In genomic region chr10:103648231-103648950, GRCh38 we compare ENCODE assay signal across 19 cellular contexts.
DNase-seq lines count a peak whose midpoint lies in the region; ATAC-seq and TF ChIP-seq lines count a peak whose summit lies in the region.
"Had no signal": no experiment of that assay in that cellular context is flagged by ENCODE, and none has a peak within 500 bp of the region (broad histone marks: within the 10 kb centered on the region; RNA-seq: fewer than 3 reads in every experiment).

No MANE protein-coding gene starts in this region.

- H2AFZ ChIP-seq in fibroblast of lung (ENCODE audit: low read length): no peak overlapping the region
- no peak overlapping the region for H2AFZ ChIP-seq in osteoblast (ENCODE audit: low read length)

- H3K9me3 Mint-ChIP-seq in WTC11: no peaks in the 10 kb centered on the region
- H3K9me3 Mint-ChIP-seq: activated naive CD4-positive, alpha-beta T cell treated with anti-CD3 and anti-CD28 coated beads, Interleukin-2, amount 50 U/mL, for 24 hours; CD4-positive, alpha-beta T cell; effector memory CD8-positive, alpha-beta T cell had no signal

- no peak overlapping the region for H3K9ac ChIP-seq in fibroblast of lung (ENCODE audit: insufficient read depth, low read length)

- H3K36me3 Mint-ChIP-seq in WTC11: peaks cover 2% of the 10 kb centered on the region; the same call in 1 of the 2 replicates
- H3K36me3 Mint-ChIP-seq: activated naive CD4-positive, alpha-beta T cell treated with anti-CD3 and anti-CD28 coated beads, Interleukin-2, amount 50 U/mL, for 24 hours had no signal

- no peak overlapping the region for H3K4me3 Mint-ChIP-seq in WTC11
- H3K4me3 Mint-ChIP-seq: activated naive CD4-positive, alpha-beta T cell treated with anti-CD3 and anti-CD28 coated beads, Interleukin-2, amount 50 U/mL, for 24 hours; CD4-positive, alpha-beta T cell; effector memory CD8-positive, alpha-beta T cell had no signal

- H3K27ac Mint-ChIP-seq in WTC11: peak overlapping the region; percentile 29; the same call in 1 of the 2 replicates
- H3K27ac Mint-ChIP-seq: activated naive CD4-positive, alpha-beta T cell treated with anti-CD3 and anti-CD28 coated beads, Interleukin-2, amount 50 U/mL, for 24 hours; CD4-positive, alpha-beta T cell; effector memory CD8-positive, alpha-beta T cell had no signal

- peak; percentile 17; the same call in 1 of the 2 replicates for ATAC-seq in WTC11
- no peak for ATAC-seq in HG03108 (IDR thresholded peaks at IDR 0.05; ENCODE audit: unreplicated experiment)
- ATAC-seq: activated CD4-positive, CD25-positive, alpha-beta regulatory T cell treated with anti-CD3 and anti-CD28 coated beads, Interleukin-2, amount 50 U/mL, for 24 hours; effector memory CD8-positive, alpha-beta T cell had no signal

- H3K27ac ChIP-seq in fibroblast of lung (ENCODE audit: insufficient read depth, low read length) (peak overlapping the region; percentile 68), osteoblast (ENCODE audit: low read depth, low read length) (peak overlapping the region; percentile 85), urinary bladder (ENCODE audit: low read depth) (peak overlapping the region; percentile 31)
- H3K27ac ChIP-seq: cardiac muscle cell had no signal

- H3K4me3 ChIP-seq in fibroblast of lung (replicated peaks in 1 of 4; ENCODE audit: control extremely low read depth in 1 of 4, insufficient read depth in 1 of 4, low read depth in 3 of 4, low read length in 4 of 4) (no peak overlapping the region), osteoblast (ENCODE audit: insufficient read depth, low read length) (peak overlapping the region; percentile 14), urinary bladder (ENCODE audit: low read depth, low read length) (no peak overlapping the region)
- H3K4me3 ChIP-seq: cardiac muscle cell, HAP-1 had no signal

- H3K4me2 ChIP-seq in fibroblast of lung (ENCODE audit: extremely low read depth, insufficient read depth, low read length): peak overlapping the region; percentile 66
- peak overlapping the region; percentile 39 for H3K4me2 ChIP-seq in osteoblast (ENCODE audit: insufficient read depth, low read length)

- H3K4me1 Mint-ChIP-seq in WTC11: peaks cover 59% of the 10 kb centered on the region
- H3K4me1 Mint-ChIP-seq: activated naive CD4-positive, alpha-beta T cell treated with anti-CD3 and anti-CD28 coated beads, Interleukin-2, amount 50 U/mL, for 24 hours had no signal

- TF ChIP-seq CTCF in WTC11 (IDR thresholded peaks at IDR 0.05) (no peak), fibroblast of lung (conservative IDR thresholded peaks at IDR 0.05 in 1 of 2, IDR thresholded peaks at IDR 0.05 in 1 of 2; ENCODE audit: low read depth in 1 of 2, low read length in 2 of 2) (no peak), osteoblast (IDR thresholded peaks at IDR 0.05; ENCODE audit: extremely low read depth, low read depth, low read length) (no peak)

- 25% methylated on average over 16 of the region's 16 CpGs for WGBS in urinary bladder

- POLR2A ChIA-PET in WTC11 (lab: Charles Lee): interaction anchor here (1.1 kb wide), 1 partner anchor 12 kb away, joined by 3 read pairs; no protein-coding TSS in a partner anchor

- H3K9me3 ChIP-seq in fibroblast of lung (ENCODE audit: control insufficient read depth, insufficient read depth, low read depth, low read length) (no peaks in the 10 kb centered on the region), osteoblast (ENCODE audit: low read depth, low read length) (no peaks in the 10 kb centered on the region)
- H3K9me3 ChIP-seq: HAP-1 had no signal

- H4K20me1 ChIP-seq in fibroblast of lung (ENCODE audit: control insufficient read depth, extremely low read depth, insufficient read depth, low read length) (peaks cover 4% of the 10 kb centered on the region), osteoblast (ENCODE audit: insufficient read depth, low read length) (peaks cover 50% of the 10 kb centered on the region)

- H3K79me2 ChIP-seq in fibroblast of lung (ENCODE audit: control insufficient read depth, insufficient read depth, low read length): peaks cover 68% of the 10 kb centered on the region
- H3K79me2 ChIP-seq in osteoblast (ENCODE audit: insufficient read depth, low read length): peaks cover 79% of the 10 kb centered on the region

- H3K27me3 ChIP-seq in fibroblast of lung (ENCODE audit: control insufficient read depth, insufficient read depth, low read length): no peaks in the 10 kb centered on the region
- H3K27me3 ChIP-seq in osteoblast (ENCODE audit: insufficient read depth, low read length): no peaks in the 10 kb centered on the region
- H3K27me3 ChIP-seq: cardiac muscle cell had no signal

- peaks cover 19% of the 10 kb centered on the region for H3K36me3 ChIP-seq in fibroblast of lung (ENCODE audit: control insufficient read depth, insufficient read depth, low read length)
- peaks cover 33% of the 10 kb centered on the region for H3K36me3 ChIP-seq in osteoblast (ENCODE audit: insufficient read depth, low read length)
- H3K36me3 ChIP-seq in urinary bladder (ENCODE audit: insufficient read depth): no peaks in the 10 kb centered on the region
- H3K36me3 ChIP-seq: HAP-1 had no signal

- H3K27me3 Mint-ChIP-seq in WTC11 (ENCODE audit: low read depth): no peaks in the 10 kb centered on the region
- H3K27me3 Mint-ChIP-seq: activated naive CD4-positive, alpha-beta T cell treated with anti-CD3 and anti-CD28 coated beads, Interleukin-2, amount 50 U/mL, for 24 hours; CD4-positive, alpha-beta T cell; effector memory CD8-positive, alpha-beta T cell had no signal

- H3K4me1 ChIP-seq in fibroblast of lung (ENCODE audit: control insufficient read depth, extremely low read depth, insufficient read depth, low read length) (peaks cover 58% of the 10 kb centered on the region), osteoblast (ENCODE audit: insufficient read depth, low read length) (peaks cover 79% of the 10 kb centered on the region), urinary bladder (ENCODE audit: insufficient read depth) (no peaks in the 10 kb centered on the region)
- H3K4me1 ChIP-seq: HAP-1 had no signal

- CTCF ChIA-PET in WTC11 (lab: Charles Lee): interaction anchor here (0.8 to 4.4 kb wide), 8 partner anchors 11 to 207 kb away, joined by 3 to 17 read pairs (median 4); partner anchors contain the start of gene SH3PXD2A

- DNase-seq in WTC11 (ENCODE audit: low spot score) (peak; percentile 23), fibroblast of lung (ENCODE audit: low read depth in 2 of 2) (peak; percentile 7 to 31), osteoblast (ENCODE audit: insufficient read length, low spot score, missing footprints) (no peak), mucosa of gallbladder (ENCODE audit: low spot score) (no peak), hepatic stellate cell (ENCODE audit: low spot score) (no peak)
- DNase-seq: CD4-positive, alpha-beta T cell; effector memory CD8-positive, alpha-beta T cell; glutamatergic neuron; NCI-H1048; NCI-H774; retina; RPMI8226; T-helper 2 cell had no signal

TF ChIP-seq in WTC11, 78 proteins besides CTCF, POLR2A, EP300 and RAD21:
- TF ChIP-seq GRHL2 (CRISPR knock-in tag; IDR thresholded peaks at IDR 0.05; ENCODE audit: insufficient replicate concordance, severe bottlenecking) (no peak), ZNF219 (CRISPR knock-in tag; IDR thresholded peaks at IDR 0.05; ENCODE audit: borderline replicate concordance) (no peak), TCF7 (CRISPR knock-in tag; IDR thresholded peaks at IDR 0.05; ENCODE audit: low read depth) (no peak), STAT6 (CRISPR knock-in tag; conservative IDR thresholded peaks at IDR 0.05; ENCODE audit: low read depth) (no peak), TEAD1 (CRISPR knock-in tag; IDR thresholded peaks at IDR 0.05) (no peak)

Comparison
In these comparisons a context has a peak if more than half of its experiments do, and no peak if none do; other contexts are left out.
1. DNase-seq: peak in WTC11 (single experiment) and fibroblast of lung (2 of 2); none in osteoblast (single experiment), mucosa of gallbladder (single experiment) and hepatic stellate cell (single experiment).
2. H3K27ac ChIP-seq: peak in every context shown above with its lines; median percentile 85 in osteoblast; 68 in fibroblast of lung; 31 in urinary bladder.